ENCODE assay signal across 13 cellular contexts in the genomic region with DNA sequence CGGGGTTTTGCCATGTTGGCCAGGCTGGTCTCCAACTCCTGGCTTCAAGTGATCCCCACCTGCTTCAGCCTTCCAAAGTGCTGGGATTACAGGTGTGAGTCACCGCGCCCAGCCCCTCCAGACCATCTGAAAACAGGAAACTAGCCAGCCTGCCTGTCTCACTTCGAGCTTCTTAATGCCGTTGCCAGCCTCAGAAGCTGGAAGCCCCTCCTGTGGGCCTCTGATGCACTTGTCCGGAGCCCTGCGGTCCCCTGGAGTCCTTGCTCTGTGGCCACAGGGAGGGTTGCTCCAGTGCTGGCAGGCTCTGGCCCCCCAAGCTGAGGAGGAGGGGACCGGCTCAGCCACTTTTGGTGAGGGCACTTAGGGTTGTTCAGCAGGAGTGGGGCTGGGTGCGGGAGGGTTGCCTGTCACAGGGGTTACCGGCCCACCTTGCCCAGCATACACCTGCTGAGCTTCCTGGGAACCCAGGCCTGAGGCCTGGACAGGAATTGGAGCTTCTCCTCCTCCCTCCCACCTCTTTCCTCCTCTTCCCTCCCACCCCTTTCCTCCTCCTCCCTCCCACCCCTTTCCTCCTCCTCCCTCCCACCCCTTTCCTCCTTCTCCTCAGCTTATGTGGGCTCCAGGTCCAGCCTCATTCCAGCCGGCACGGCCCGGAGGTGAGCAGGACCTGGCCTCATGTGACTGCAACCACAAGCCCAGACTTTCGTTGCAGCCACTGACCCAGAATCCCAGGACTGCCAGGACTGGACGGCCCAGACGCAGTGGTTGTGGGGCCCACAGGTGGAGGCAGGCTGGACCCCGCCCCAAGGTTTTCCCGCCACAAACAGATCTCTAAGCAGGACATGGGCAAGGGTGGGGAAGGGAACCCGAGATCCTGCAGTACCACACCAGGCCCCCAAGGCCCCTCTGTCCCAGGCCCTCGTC. TPM values are rescaled to one million over a fixed set of nuclear protein-coding genes. Genes with fewer than 3 reads are reported as not detected.
A peak's percentile ranks its signal among the peaks of the same experiment; 100 is the strongest.
DNase-seq lines count a peak whose midpoint lies in the region; ATAC-seq and TF ChIP-seq lines count a peak whose summit lies in the region.
"Had no signal": no experiment of that assay in that cellular context is flagged by ENCODE, and none has a peak within 500 bp of the region (broad histone marks: within the 10 kb centered on the region; RNA-seq: fewer than 3 reads in every experiment).

No MANE protein-coding gene starts in this region.

- intact Hi-C loops in left ventricle myocardium superior (cut with micrococcal nuclease) (no loop called here), Right ventricle myocardium inferior (cut with DNase I) (loop anchor here (10.0 kb wide), 1 partner anchor 171 kb away; no protein-coding TSS in a partner anchor)

- H3K9me3 ChIP-seq in RWPE2 (ENCODE audit: severe bottlenecking), result no peaks in the 10 kb centered on the region

- no peaks in the 10 kb centered on the region for H3K36me3 ChIP-seq in RWPE2 (ENCODE audit: low read depth)

- no peak for ATAC-seq in left ventricle myocardium superior
- no peak for ATAC-seq in Right ventricle myocardium inferior
- ATAC-seq in RWPE2 (ENCODE audit: low read depth), result peak; percentile 42
- ATAC-seq in HG02870 (IDR thresholded peaks at IDR 0.05; ENCODE audit: unreplicated experiment), result no peak
- ATAC-seq in GM19395 (IDR thresholded peaks at IDR 0.05; ENCODE audit: unreplicated experiment), result no peak
- ATAC-seq: T-cell had no signal

- H3K4me3 ChIP-seq in RWPE2 (ENCODE audit: severe bottlenecking), result no peak overlapping the region

- DNase-seq in left ventricle myocardium superior, result peak; percentile 8
- DNase-seq in Right ventricle myocardium inferior (ENCODE audit: missing footprints), result no peak
- DNase-seq in RWPE2 (ENCODE audit: low spot score), result no peak
- DNase-seq in kidney tubule cell (ENCODE audit: low spot score), result peak; percentile 59
- DNase-seq in superior temporal gyrus (ENCODE audit: extremely low spot score), result no peak
- DNase-seq in T1000 (lab: John Stamatoyannopoulos, UW), result no peak
- DNase-seq: NCI-H1105 treated with DMSO at 0.1 percent for 48 hours, NCI-H187 treated with DMSO at 0.1 percent for 48 hours, NCI-H510A treated with DMSO at 0.1 percent for 48 hours, T-cell had no signal

- peaks cover 4% of the 10 kb centered on the region for H3K27me3 ChIP-seq in RWPE2 (ENCODE audit: insufficient read depth, poor library complexity, severe bottlenecking)

- peak overlapping the region; percentile 52 for H3K27ac ChIP-seq in RWPE2 (ENCODE audit: poor library complexity, severe bottlenecking)

- no peak for TF ChIP-seq CTCF in RWPE2 (IDR thresholded peaks at IDR 0.05; ENCODE audit: poor library complexity, severe bottlenecking)

- H3K4me1 ChIP-seq in RWPE2 (ENCODE audit: insufficient read depth, poor library complexity, severe bottlenecking), result peaks cover 18% of the 10 kb centered on the region

RNA-seq across cellular contexts. Expression of gene BIRC7, which starts 9.4 kb away (rescaled TPM):
- not detected for total RNA-seq in left ventricle myocardium superior
- total RNA-seq in Right ventricle myocardium inferior, result not detected
- total RNA-seq: T-cell had no signal

RNA-seq across cellular contexts. Expression of gene YTHDF1, which starts 10.4 kb away (rescaled TPM):
- total RNA-seq in left ventricle myocardium superior (24.3 TPM), Right ventricle myocardium inferior (22.9 TPM)

RNA-seq across cellular contexts. Expression of gene NKAIN4, which starts 28.0 kb away (rescaled TPM):
- total RNA-seq in left ventricle myocardium superior, result not detected
- not detected for total RNA-seq in Right ventricle myocardium inferior
- total RNA-seq: H4, T-cell had no signal

RNA-seq across cellular contexts. Expression of gene ARFGAP1, which starts 46.3 kb away (rescaled TPM):
- total RNA-seq in left ventricle myocardium superior, result 30.9 TPM
- 28.8 TPM for total RNA-seq in Right ventricle myocardium inferior

Comparison
In these comparisons a context has a peak if more than half of its experiments do, and no peak if none do; other contexts are left out.
1. DNase-seq: peak in left ventricle myocardium superior (single experiment) and kidney tubule cell (single experiment); none in Right ventricle myocardium inferior (single experiment), RWPE2 (single experiment), superior temporal gyrus (single experiment) and T1000 (single experiment).